1 cellular context compared by ENCODE assay signal in genomic region chr1:54453509-54453908, GRCh38.
TF ChIP-seq lines count a peak whose summit lies in the region.

No MANE protein-coding gene starts in this region.

TF ChIP-seq in K562, 482 proteins besides CTCF, POLR2A, EP300 and RAD21:
- no peak for TF ChIP-seq FOXM1 (IDR thresholded peaks at IDR 0.05; ENCODE audit: low read depth)
- no peak for TF ChIP-seq FOXM1 (CRISPR knock-in tag; IDR thresholded peaks at IDR 0.05; ENCODE audit: low read depth)
- TF ChIP-seq CHD4 (IDR thresholded peaks at IDR 0.05; ENCODE audit: insufficient read depth, insufficient replicate concordance, low read depth, low read length, poor library complexity, severe bottlenecking) = no peak
- no peak for TF ChIP-seq RUNX1 (IDR thresholded peaks at IDR 0.05; ENCODE audit: low read depth)
- TF ChIP-seq GTF3C2 (IDR thresholded peaks at IDR 0.05; ENCODE audit: borderline replicate concordance, extremely low read depth, insufficient read length) = no peak
- no peak for TF ChIP-seq HMGXB4 (CRISPR knock-in tag; IDR thresholded peaks at IDR 0.05)
- no peak for TF ChIP-seq TARDBP (IDR thresholded peaks at IDR 0.05)
- TF ChIP-seq PRPF4 (IDR thresholded peaks at IDR 0.05; ENCODE audit: insufficient read depth, low read depth, low read length, poor library complexity, severe bottlenecking) = no peak
- no peak for TF ChIP-seq ZNF436 (CRISPR knock-in tag; IDR thresholded peaks at IDR 0.05)
- TF ChIP-seq ZFP30 (CRISPR knock-in tag; IDR thresholded peaks at IDR 0.05; ENCODE audit: borderline replicate concordance) = no peak
- no peak for TF ChIP-seq ZBTB34 (CRISPR knock-in tag; IDR thresholded peaks at IDR 0.05)
- no peak for TF ChIP-seq RBM25 (IDR thresholded peaks at IDR 0.05; ENCODE audit: low read depth, low read length, severe bottlenecking)
- TF ChIP-seq BDP1 (IDR thresholded peaks at IDR 0.05; ENCODE audit: insufficient read depth, insufficient read length) = no peak
- TF ChIP-seq REST (CRISPR knock-in tag; IDR thresholded peaks at IDR 0.05; ENCODE audit: low read depth) = no peak
- TF ChIP-seq ELK3 (CRISPR knock-in tag; IDR thresholded peaks at IDR 0.05) = no peak
- no peak for TF ChIP-seq BRD9 (IDR thresholded peaks at IDR 0.05; ENCODE audit: low read depth, partially characterized antibody)
